Comparison of ENCODE assay signal across 22 cellular contexts in genomic region chr1:9808459-9808858, GRCh38. TPM values are rescaled to one million over a fixed set of nuclear protein-coding genes. Genes with fewer than 3 reads are reported as not detected.
DNase-seq lines count a peak whose midpoint lies in the region; ATAC-seq and TF ChIP-seq lines count a peak whose summit lies in the region.
"Had no signal": no experiment of that assay in that cellular context is flagged by ENCODE, and none has a peak within 500 bp of the region (broad histone marks: within the 10 kb centered on the region; RNA-seq: fewer than 3 reads in every experiment).

No MANE protein-coding gene starts in this region.

- H3K4me1 Mint-ChIP-seq in WTC11: peaks cover 48% of the 10 kb centered on the region

- H3K9me3 Mint-ChIP-seq in WTC11: no peaks in the 10 kb centered on the region
- H3K9me3 Mint-ChIP-seq: activated naive CD8-positive, alpha-beta T cell treated with anti-CD3 and anti-CD28 coated beads, Interleukin-2, amount 50 U/mL, for 24 hours; T-helper 1 cell treated with Interleukin-12 subunit alpha and Interleukin-12 subunit beta and Interleukin-4 antibody, amounts not matched to agents 30 μg/mL and 1 μg/mL, for 36 hours had no signal

- no peaks in the 10 kb centered on the region for H3K9me2 ChIP-seq in OCI-LY1 (ENCODE audit: low read depth, low read length)

- H3K56ac ChIP-seq in mesendoderm (ENCODE audit: low read length): no peak overlapping the region

- H2BK12ac ChIP-seq in neuronal stem cell (ENCODE audit: low read length): no peak overlapping the region

- POLR2A ChIA-PET in WTC11 (lab: Charles Lee): interaction anchor here (0.6 kb wide), 1 partner anchor 48 kb away, joined by 5 read pairs; no protein-coding TSS in a partner anchor

- peaks cover 10% of the 10 kb centered on the region for H3K79me1 ChIP-seq in neuronal stem cell (ENCODE audit: low read depth, low read length)
- peaks cover 10% of the 10 kb centered on the region for H3K79me1 ChIP-seq in mesendoderm (ENCODE audit: low read length)

- H3K18ac ChIP-seq in neuronal stem cell (ENCODE audit: low read length) (peak overlapping the region; percentile 33), mesendoderm (ENCODE audit: low read length) (no peak overlapping the region)

- H2BK5ac ChIP-seq in neuronal stem cell (ENCODE audit: low read length) (no peak overlapping the region), mesendoderm (ENCODE audit: low read length) (no peak overlapping the region)

- no peak overlapping the region for H4K8ac ChIP-seq in neuronal stem cell (ENCODE audit: low read depth, low read length)
- H4K8ac ChIP-seq in mesendoderm (ENCODE audit: low read depth, low read length): no peak overlapping the region

- H2AK5ac ChIP-seq in neuronal stem cell (ENCODE audit: low read depth, low read length): no peak overlapping the region
- H2AK5ac ChIP-seq in mesendoderm (ENCODE audit: low read length): no peak overlapping the region

- H3K4me3 Mint-ChIP-seq in WTC11: no peak overlapping the region
- H3K4me3 Mint-ChIP-seq: activated CD4-positive, alpha-beta T cell treated with anti-CD3 and anti-CD28 coated beads for 36 hours; activated CD8-positive, alpha-beta T cell treated with anti-CD3 and anti-CD28 coated beads, Interleukin-2, amount 10 ng/mL, durations not matched to agents 7 days and 5 days; activated naive CD8-positive, alpha-beta T cell treated with anti-CD3 and anti-CD28 coated beads, Interleukin-2, amount 50 U/mL, for 24 hours; T-helper 1 cell treated with Interleukin-12 subunit alpha and Interleukin-12 subunit beta and Interleukin-4 antibody, amounts not matched to agents 30 μg/mL and 1 μg/mL, for 36 hours had no signal

- H3K9ac ChIP-seq in OCI-LY1 (ENCODE audit: low read length) (no peak overlapping the region; the same call in 1 of the 2 replicates), neuronal stem cell (ENCODE audit: low read depth, low read length, poor library complexity) (peak overlapping the region; percentile 39), mesendoderm (ENCODE audit: low read length) (no peak overlapping the region)

- H3K4ac ChIP-seq in neuronal stem cell (ENCODE audit: low read length) (no peak overlapping the region), mesendoderm (ENCODE audit: low read depth, low read length) (no peak overlapping the region)

- H2AFZ ChIP-seq in OCI-LY1 (ENCODE audit: low read length) (no peak overlapping the region), neuronal stem cell (ENCODE audit: low read length) (no peak overlapping the region)

- no CpG with 5 or more reads among the region's 8 CpGs for WGBS in neuronal stem cell (ENCODE audit: extremely low coverage in 2 of 2, insufficient read length in 2 of 2, insufficient replicate concordance in 1 of 2), 2 donors
- no CpG with 5 or more reads among the region's 8 CpGs for WGBS in mesendoderm (ENCODE audit: extremely low coverage, insufficient coverage, low lambda C conversion rate)

- peak overlapping the region; percentile 66 for H3K27ac Mint-ChIP-seq in WTC11
- H3K27ac Mint-ChIP-seq: activated CD4-positive, alpha-beta T cell treated with anti-CD3 and anti-CD28 coated beads for 36 hours; activated naive CD8-positive, alpha-beta T cell treated with anti-CD3 and anti-CD28 coated beads, Interleukin-2, amount 50 U/mL, for 24 hours had no signal

- H3K4me3 ChIP-seq in OCI-LY1 (ENCODE audit: low read depth, low read length, poor library complexity, severe bottlenecking) (no peak overlapping the region), neuronal stem cell (ENCODE audit: low read length in 2 of 2) (no peak overlapping the region), mesendoderm (ENCODE audit: low read length) (no peak overlapping the region)
- H3K4me3 ChIP-seq: SK-N-MC, skin epidermis, thoracic aorta had no signal

- H3F3A ChIP-seq in OCI-LY1 (ENCODE audit: insufficient read depth, low read length): no peaks in the 10 kb centered on the region; the same call in 1 of the 2 replicates

- CTCF ChIA-PET in WTC11 (lab: Charles Lee): interaction anchor here (1.4 kb wide), 1 partner anchor 24 kb away, joined by 3 read pairs; no protein-coding TSS in a partner anchor

- H4K5ac ChIP-seq in mesendoderm (ENCODE audit: low read length): no peak overlapping the region

- no peaks in the 10 kb centered on the region for H4K20me1 ChIP-seq in OCI-LY1 (ENCODE audit: insufficient read depth, low read length)

- H3K4me1 ChIP-seq in OCI-LY1 (ENCODE audit: insufficient read depth, low read length, severe bottlenecking) (peaks cover 82% of the 10 kb centered on the region), neuronal stem cell (ENCODE audit: control insufficient read depth in 2 of 2, insufficient read depth in 1 of 2, low read depth in 1 of 2, low read length in 2 of 2) (peaks cover 14 to 16% of the 10 kb centered on the region in 2 donors), mesendoderm (ENCODE audit: control insufficient read depth, low read depth, low read length) (no peaks in the 10 kb centered on the region)

- H3K79me2 ChIP-seq in OCI-LY1 (ENCODE audit: insufficient read depth, low read length) (peaks cover 99% of the 10 kb centered on the region), mesendoderm (ENCODE audit: control insufficient read depth, insufficient read depth, low read length) (peaks cover 40% of the 10 kb centered on the region)

- no peaks in the 10 kb centered on the region for H3K9me3 ChIP-seq in OCI-LY1 (ENCODE audit: low read length)
- no peaks in the 10 kb centered on the region for H3K9me3 ChIP-seq in neuronal stem cell (replicated peaks in 1 of 2; ENCODE audit: control insufficient read depth in 2 of 2, insufficient read depth in 1 of 2, low read depth in 1 of 2, low read length in 2 of 2)
- H3K9me3 ChIP-seq: thoracic aorta had no signal

- no peak overlapping the region for H2BK15ac ChIP-seq in neuronal stem cell (ENCODE audit: low read length)
- no peak overlapping the region for H2BK15ac ChIP-seq in mesendoderm (replicated peaks; ENCODE audit: low read depth)

- H3K14ac ChIP-seq in neuronal stem cell (ENCODE audit: low read length): no peak overlapping the region

- DNase-seq in WTC11 (ENCODE audit: low spot score) (no peak), islet precursor cell (peak; percentile 29), neuronal stem cell (ENCODE audit: low spot score) (no peak), mesendoderm (no peak), NCI-H345 (lab: John Stamatoyannopoulos, UW) (no peak), NCI-H2196 (lab: John Stamatoyannopoulos, UW; ENCODE audit: unreplicated experiment) (no peak)
- DNase-seq: activated CD4-positive, alpha-beta T cell treated with anti-CD3 and anti-CD28 coated beads for 36 hours; activated CD8-positive, alpha-beta T cell treated with anti-CD3 and anti-CD28 coated beads, Interleukin-2, amount 10 ng/mL, durations not matched to agents 7 days and 5 days; activated gamma-delta T cell; activated naive CD8-positive, alpha-beta T cell treated with anti-CD3 and anti-CD28 coated beads, Interleukin-2, amount 50 U/mL, for 24 hours; activated T-cell treated with anti-CD3 and anti-CD28 coated beads for 4 hours; DMS153; H7; NCI-H1092; NCI-H187 treated with DMSO at 0.1 percent for 48 hours; NCI-H69; stimulated activated naive CD8-positive, alpha-beta T cell treated with anti-CD3 and anti-CD28 coated beads, Interleukin-15, Interleukin-2, amounts not matched to agents 100 U/mL and 50 U/mL, for 24 hours had no signal

- TF ChIP-seq CTCF in OCI-LY1 (IDR thresholded peaks at IDR 0.05; ENCODE audit: low read length) (no peak), WTC11 (IDR thresholded peaks at IDR 0.05) (no peak)

- H3K27me3 ChIP-seq in OCI-LY1 (ENCODE audit: insufficient read depth, low read length): no peaks in the 10 kb centered on the region
- H3K27me3 ChIP-seq in neuronal stem cell (ENCODE audit: control insufficient read depth in 3 of 3, insufficient read depth in 3 of 3, low read depth in 1 of 3, low read length in 3 of 3): no peaks in the 10 kb centered on the region
- H3K27me3 ChIP-seq in mesendoderm (ENCODE audit: insufficient read depth, low read length, poor library complexity): no peaks in the 10 kb centered on the region

- H3K4me2 ChIP-seq in OCI-LY1 (ENCODE audit: low read length) (no peak overlapping the region; the same call in 1 of the 2 replicates), neuronal stem cell (ENCODE audit: insufficient read depth, low read length, poor library complexity, severe bottlenecking) (no peak overlapping the region), mesendoderm (ENCODE audit: low read length) (no peak overlapping the region)

- H4K91ac ChIP-seq in neuronal stem cell (ENCODE audit: low read depth, low read length, poor library complexity): no peak overlapping the region

- H3K27ac ChIP-seq in OCI-LY1 (ENCODE audit: low read depth, low read length, poor library complexity, severe bottlenecking) (peak overlapping the region; percentile 33), neuronal stem cell (replicated peaks; ENCODE audit: low read length) (no peak overlapping the region), mesendoderm (ENCODE audit: low read depth, low read length) (no peak overlapping the region)
- H3K27ac ChIP-seq: SK-N-MC, thoracic aorta had no signal

- H3K36me3 ChIP-seq in OCI-LY1 (ENCODE audit: insufficient read depth, low read length) (peaks cover 35% of the 10 kb centered on the region), neuronal stem cell (replicated peaks in 1 of 2; ENCODE audit: control insufficient read depth in 2 of 2, insufficient read depth in 2 of 2, low read length in 2 of 2) (peaks cover 0 to 9% of the 10 kb centered on the region in 2 donors), mesendoderm (ENCODE audit: control insufficient read depth, insufficient read depth, low read length) (no peaks in the 10 kb centered on the region)
- H3K36me3 ChIP-seq: thoracic aorta had no signal

- H2BK120ac ChIP-seq in neuronal stem cell (ENCODE audit: low read depth, low read length): no peak overlapping the region
- H2BK120ac ChIP-seq in mesendoderm (ENCODE audit: low read depth, low read length): no peak overlapping the region

- H3K36me3 Mint-ChIP-seq in WTC11: 0 out of 2 replicates have a peak, but pooled peaks cover 3% of the 10 kb centered on the region

- no peaks in the 10 kb centered on the region for H3K27me3 Mint-ChIP-seq in WTC11 (ENCODE audit: low read depth)
- H3K27me3 Mint-ChIP-seq: activated CD4-positive, alpha-beta T cell treated with anti-CD3 and anti-CD28 coated beads for 36 hours; activated naive CD8-positive, alpha-beta T cell treated with anti-CD3 and anti-CD28 coated beads, Interleukin-2, amount 50 U/mL, for 24 hours had no signal

- H3K23ac ChIP-seq in neuronal stem cell (ENCODE audit: low read depth, low read length, poor library complexity) (no peak overlapping the region), mesendoderm (ENCODE audit: low read length) (no peak overlapping the region)

- ATAC-seq in WTC11: no peak
- ATAC-seq: activated CD4-positive, alpha-beta T cell treated with anti-CD3 and anti-CD28 coated beads for 36 hours; activated CD8-positive, alpha-beta T cell treated with anti-CD3 and anti-CD28 coated beads, Interleukin-2, amount 10 ng/mL, durations not matched to agents 7 days and 5 days; activated naive CD8-positive, alpha-beta T cell treated with anti-CD3 and anti-CD28 coated beads, Interleukin-2, amount 50 U/mL, for 24 hours; stimulated activated naive CD8-positive, alpha-beta T cell treated with anti-CD3 and anti-CD28 coated beads, Interleukin-15, Interleukin-2, amounts not matched to agents 100 U/mL and 50 U/mL, for 24 hours had no signal

RNA-seq across cellular contexts. Expression of gene CLSTN1, which starts 15.3 kb away (rescaled TPM):
- total RNA-seq in WTC11 (2021): 119 to 128 TPM (median 124 TPM) in 3 replicates
- 114 TPM for polyA plus RNA-seq in neuronal stem cell (2013, experiment 1 of 2)
- 114 TPM for polyA plus RNA-seq in neuronal stem cell (2013, experiment 2 of 2)
- polyA plus RNA-seq in mesendoderm (2013, experiment 1 of 2): 43.7 TPM
- polyA plus RNA-seq in mesendoderm (2013, experiment 2 of 2): 43.4 TPM
